10 cellular contexts compared by ENCODE assay signal in genomic region chr1:186682721-186683120, GRCh38. TPM values are rescaled to one million over a fixed set of nuclear protein-coding genes. Genes with fewer than 3 reads are reported as not detected.
A peak's percentile ranks its signal among the peaks of the same experiment; 100 is the strongest.
DNase-seq lines count a peak whose midpoint lies in the region; ATAC-seq, FAIRE-seq and TF ChIP-seq lines count a peak whose summit lies in the region.
"Had no signal": no experiment of that assay in that cellular context is flagged by ENCODE, and none has a peak within 500 bp of the region (broad histone marks: within the 10 kb centered on the region; RNA-seq: fewer than 3 reads in every experiment).

No MANE protein-coding gene starts in this region.

- no peak overlapping the region for H3K14ac ChIP-seq in H9 (ENCODE audit: insufficient read depth, low read length)

- no peak overlapping the region for H2BK20ac ChIP-seq in H9 (ENCODE audit: low read depth, low read length, poor library complexity, severe bottlenecking)

- no peak overlapping the region for H4K8ac ChIP-seq in H9 (replicated peaks; ENCODE audit: insufficient read length, low read depth, low read length)

- no peaks in the 10 kb centered on the region for H4K20me1 ChIP-seq in H9 (ENCODE audit: control insufficient read depth, insufficient read depth, insufficient read length)

- POLR2A ChIA-PET in A549 (lab: Yijun Ruan, JAX): interaction anchor here (1.9 kb wide), 1 partner anchor 308 kb away, joined by 9 read pairs; the partner anchor contains the start of genes ODR4 and TPR

- TF ChIP-seq RAD21 in A549 (conservative IDR thresholded peaks at IDR 0.05 in 1 of 2, IDR thresholded peaks at IDR 0.05 in 1 of 2): peak; percentile 71 to 82

- no peak overlapping the region for H2BK12ac ChIP-seq in H9 (ENCODE audit: insufficient read length, low read depth, low read length)

- TF ChIP-seq EP300 in A549 (IDR thresholded peaks at IDR 0.05): no peak

- H3K4me3 Mint-ChIP-seq in H9: no peak overlapping the region
- H3K4me3 Mint-ChIP-seq: activated naive CD4-positive, alpha-beta T cell treated with anti-CD3 and anti-CD28 coated beads for 36 hours had no signal

- H2BK15ac ChIP-seq in H9 (ENCODE audit: low read depth, low read length): no peak overlapping the region

- H3K9me3 ChIP-seq in A549 (no peaks in the 10 kb centered on the region), H9 (ENCODE audit: control insufficient read depth, low read depth, low read length) (no peaks in the 10 kb centered on the region), ascending aorta (no peaks in the 10 kb centered on the region)

- no peak overlapping the region for H2AFZ ChIP-seq in H9 (ENCODE audit: low read length)

- H3K27ac ChIP-seq in A549: peak overlapping the region; percentile 47 to 93; a peak in 5 of 6 replicates
- no peak overlapping the region for H3K27ac ChIP-seq in H9 (ENCODE audit: insufficient read length, low read depth, low read length)
- no peak overlapping the region for H3K27ac ChIP-seq in ascending aorta
- peak overlapping the region; percentile 91 for H3K27ac ChIP-seq in foreskin keratinocyte

- H3K23ac ChIP-seq in H9 (ENCODE audit: insufficient read length, low read depth, low read length): no peak overlapping the region

- no peak for TF ChIP-seq POLR2A in A549 (IDR thresholded peaks at IDR 0.05; ENCODE audit: low read length)

- no peak overlapping the region for H2AK5ac ChIP-seq in H9 (ENCODE audit: insufficient read length, low read length)

- TF ChIP-seq CTCF in A549 (IDR thresholded peaks at IDR 0.05): peak; percentile 75
- TF ChIP-seq CTCF in H9 (conservative IDR thresholded peaks at IDR 0.05): peak; percentile 44; the same call in 2 of the 3 replicates
- peak; percentile 4 to 37 (median 12) for TF ChIP-seq CTCF in ascending aorta (IDR thresholded peaks at IDR 0.05)
- peak; percentile 72 for TF ChIP-seq CTCF in foreskin keratinocyte (conservative IDR thresholded peaks at IDR 0.05)

- peaks cover 8% of the 10 kb centered on the region for H3K23me2 ChIP-seq in H9 (ENCODE audit: insufficient read length, low read depth, low read length, poor library complexity, severe bottlenecking)

- no peaks in the 10 kb centered on the region for H3K36me3 Mint-ChIP-seq in H9 (ENCODE audit: insufficient read depth in 1 of 3, low read depth in 3 of 3)

- H3K4ac ChIP-seq in H9 (ENCODE audit: low read depth, low read length): no peak overlapping the region

- no peaks in the 10 kb centered on the region for H3K79me2 ChIP-seq in H9 (ENCODE audit: insufficient read depth, low read length)

- ATAC-seq in A549: no peak
- ATAC-seq in foreskin keratinocyte: no peak
- no peak for ATAC-seq in HG03521 (IDR thresholded peaks at IDR 0.05; ENCODE audit: unreplicated experiment)

- H3K4me1 ChIP-seq in A549: peaks cover 32% of the 10 kb centered on the region
- no peaks in the 10 kb centered on the region for H3K4me1 ChIP-seq in H9 (ENCODE audit: insufficient read depth, low read length)
- no peaks in the 10 kb centered on the region for H3K4me1 ChIP-seq in ascending aorta
- H3K4me1 ChIP-seq in foreskin keratinocyte: peaks cover 18% of the 10 kb centered on the region

- H3K27ac Mint-ChIP-seq in H9: no peak overlapping the region
- H3K27ac Mint-ChIP-seq: activated naive CD4-positive, alpha-beta T cell treated with anti-CD3 and anti-CD28 coated beads for 36 hours had no signal

- H3K27me3 Mint-ChIP-seq in H9 (ENCODE audit: low read depth): peaks cover 17% of the 10 kb centered on the region

- H3K79me1 ChIP-seq in H9 (ENCODE audit: insufficient read depth, low read depth, low read length, poor library complexity, severe bottlenecking): no peaks in the 10 kb centered on the region

- 9% methylated on average over 1 of the region's 1 CpG for WGBS in A549 (ENCODE audit: missing lambda C conversion rate)
- WGBS in H9 (ENCODE audit: extremely low coverage, insufficient read length, low lambda C conversion rate): no CpG with 5 or more reads among the region's 1 CpG

- H3K36me3 ChIP-seq in ascending aorta: no peaks in the 10 kb centered on the region

- H3K4me2 ChIP-seq in A549 (peak overlapping the region; percentile 80), H9 (ENCODE audit: insufficient read depth, insufficient read length, low read length) (no peak overlapping the region)

- no peak overlapping the region for H3T11ph ChIP-seq in H9 (ENCODE audit: low read length)

- DNase-seq in A549 (ENCODE audit: low read depth in 1 of 2, low spot score in 1 of 2): peak in 1 of 2 experiments; percentile 25
- DNase-seq in H9: no peak
- DNase-seq in ascending aorta (ENCODE audit: low spot score in 2 of 2): no peak
- no peak for DNase-seq in foreskin keratinocyte
- DNase-seq in HK-2 (ENCODE audit: unreplicated experiment): no peak
- DNase-seq in RCC 7860 (ENCODE audit: low spot score): no peak
- no peak for DNase-seq in SW480 (ENCODE audit: low spot score)
- DNase-seq: activated naive CD4-positive, alpha-beta T cell treated with anti-CD3 and anti-CD28 coated beads for 36 hours had no signal

- no peak overlapping the region for H3K56ac ChIP-seq in H9 (ENCODE audit: insufficient read length, low read depth, low read length)

- peaks cover 11% of the 10 kb centered on the region in 2 experiments; a peak in 3 of 4 replicates for H3K4me1 Mint-ChIP-seq in H9

- FAIRE-seq in A549 (lab: Jason Lieb, UNC) (no peak), RCC 7860 (lab: Jason Lieb, UNC) (no peak)
- FAIRE-seq: frontal cortex had no signal

- CTCF ChIA-PET in A549 (lab: Yijun Ruan, JAX): interaction anchor here (0.6 to 3.6 kb wide), 13 partner anchors 10 to 307 kb away, joined by 3 to 16 read pairs (median 5); partner anchors contain the start of genes ODR4 and TPR

- intact Hi-C loops in ascending aorta (cut with DNase I): no loop called here

- H3K4me3 ChIP-seq in A549: peak overlapping the region; percentile 72
- no peak overlapping the region for H3K4me3 ChIP-seq in ascending aorta

- H3K9me3 Mint-ChIP-seq in H9: 0 out of 5 replicates have a peak, but pooled peaks cover 0 to 3% of the 10 kb centered on the region in 2 experiments

- H3K18ac ChIP-seq in H9 (ENCODE audit: insufficient read length, low read depth, low read length): no peak overlapping the region

- no peak overlapping the region for H4K91ac ChIP-seq in H9 (ENCODE audit: insufficient read length, low read depth, low read length)

- no peak overlapping the region for H3K9ac ChIP-seq in H9 (ENCODE audit: extremely low read depth, insufficient read length, low read length)

- H4K5ac ChIP-seq in H9 (ENCODE audit: insufficient read length, low read depth, low read length): no peak overlapping the region

- no peak overlapping the region for H2BK5ac ChIP-seq in H9 (ENCODE audit: insufficient read length, low read length)

- no peaks in the 10 kb centered on the region for H3K27me3 ChIP-seq in H9 (ENCODE audit: insufficient read depth, low read length)
- no peaks in the 10 kb centered on the region for H3K27me3 ChIP-seq in ascending aorta
- H3K27me3 ChIP-seq in foreskin keratinocyte: no peaks in the 10 kb centered on the region

- H2BK120ac ChIP-seq in H9 (ENCODE audit: low read depth, low read length, poor library complexity, severe bottlenecking): no peak overlapping the region

TF ChIP-seq in A549, 52 proteins besides CTCF, POLR2A, EP300 and RAD21:
- TF ChIP-seq HOXA7 (CRISPR knock-in tag; IDR thresholded peaks at IDR 0.05) (no peak), SMC3 (IDR thresholded peaks at IDR 0.05) (peak; percentile 80)

RNA-seq across cellular contexts. Expression of gene PTGS2, which starts 2.5 kb away (rescaled TPM):
- polyA plus RNA-seq in A549 (2011; rRNA removed) (127 and 140 TPM in 2 replicates), A549 (2017; fragmentation: RNase III; extraction: RNeasy Plus Mini Kit Qiagen cat#74134 plus additional on column Dnase treatment) (6.9 to 12.3 TPM (median 8.2 TPM) in 3 replicates), foreskin keratinocyte (5.6 and 7.2 TPM in 2 replicates)
- 12.1 and 13.0 TPM in 2 replicates for polyA plus RNA-seq in A549 (2012; cell fraction: cytosol; rRNA removed)
- 33.8 and 37.1 TPM in 2 replicates for polyA plus RNA-seq in A549 (2012; cell fraction: nucleus; rRNA removed)
- 109 and 110 TPM in 2 replicates for polyA minus RNA-seq in A549 (2011; rRNA and poly(A)+ RNA removed)
- total RNA-seq in H9 (2021) (0.35 and 0.37 TPM in 2 replicates), ascending aorta (0.53 TPM), foreskin keratinocyte (25.1 and 40.7 TPM in 2 replicates)

Comparison
In these comparisons a context has a peak if more than half of its experiments do, and no peak if none do; other contexts are left out.
1. H3K27ac ChIP-seq: peak in A549 (2 of 2) and foreskin keratinocyte (single experiment); none in H9 (single experiment) and ascending aorta (0 of 2).
2. CTCF ChIP-seq: peak in every context shown above with its lines; median percentile 75 in A549; 72 in foreskin keratinocyte; 44 in H9; 12 in ascending aorta.
3. RNA of gene PTGS2, which starts 2.5 kb away (total RNA-seq): 25.1 to 40.7 TPM in foreskin keratinocyte; 0.53 TPM in ascending aorta (single experiment) and 0.35 to 0.37 TPM in H9; every median in the first group is over 10 times any median in the second.